ENCODE assay signal across 24 cellular contexts in the genomic region with DNA sequence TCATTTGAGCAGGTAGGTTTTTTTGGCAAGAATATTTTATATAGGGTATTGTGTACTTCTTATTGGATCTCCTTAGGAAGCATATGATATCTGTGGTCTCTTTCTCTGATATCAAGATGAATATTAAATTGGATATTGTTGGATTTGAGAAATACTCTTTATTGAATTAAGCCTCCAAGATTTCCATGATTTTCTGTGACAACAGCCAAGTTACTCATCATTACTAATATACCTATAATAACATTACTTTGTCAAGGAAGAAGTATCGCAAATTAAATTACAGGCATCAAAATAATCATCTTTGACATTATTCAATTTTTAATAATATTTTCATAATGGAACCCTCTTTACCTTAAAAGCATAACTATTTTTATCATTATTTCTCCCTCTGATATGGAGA.
DNase-seq lines count a peak whose midpoint lies in the region; ATAC-seq, FAIRE-seq and TF ChIP-seq lines count a peak whose summit lies in the region.
"Had no signal": no experiment of that assay in that cellular context is flagged by ENCODE, and none has a peak within 500 bp of the region (broad histone marks: within the 10 kb centered on the region; RNA-seq: fewer than 3 reads in every experiment).

No MANE protein-coding gene starts in this region.

- H3K79me2 ChIP-seq in SK-N-SH (ENCODE audit: insufficient read depth) (no peaks in the 10 kb centered on the region; the same call in 1 of the 2 replicates), smooth muscle cell (ENCODE audit: low read depth) (no peaks in the 10 kb centered on the region)

- H4K20me1 ChIP-seq in SK-N-SH (ENCODE audit: insufficient read depth) (no peaks in the 10 kb centered on the region), smooth muscle cell (ENCODE audit: low read depth) (no peaks in the 10 kb centered on the region)
- H4K20me1 ChIP-seq: BLaER1 had no signal

- TF ChIP-seq EP300 in SK-N-SH (IDR thresholded peaks at IDR 0.05; ENCODE audit: borderline replicate concordance in 1 of 2, low read depth in 1 of 2, low read length in 1 of 2), result peak in 1 of 2 experiments; percentile 65; a peak in 1 of 4 replicates

- no peak overlapping the region for H3K4me3 ChIP-seq in SK-N-SH (ENCODE audit: low read depth in 2 of 2, low read length in 1 of 2)
- H3K4me3 ChIP-seq in brain microvascular endothelial cell (ENCODE audit: low read depth, low read length), result no peak overlapping the region
- H3K4me3 ChIP-seq in smooth muscle cell, result no peak overlapping the region
- H3K4me3 ChIP-seq in heart right ventricle, result no peak overlapping the region
- H3K4me3 ChIP-seq: BLaER1, GM12878, HAP-1 had no signal

- H3K27ac ChIP-seq in SK-N-SH (ENCODE audit: low read depth in 2 of 2, low read length in 1 of 2) (peak overlapping the region in 1 of 2 experiments; percentile 97; a peak in 3 of 4 replicates), brain microvascular endothelial cell (peak overlapping the region; percentile 71), smooth muscle cell (ENCODE audit: low read depth) (peak overlapping the region; percentile 67), heart right ventricle (no peak overlapping the region)
- H3K27ac ChIP-seq: 22Rv1, BLaER1, C4-2B had no signal

- in situ Hi-C loops in brain microvascular endothelial cell (cut with HindIII; ENCODE audit: low pct_ligation_motif_present, low sequenced_read_pairs), result no loop called here

- peak overlapping the region; percentile 76; the same call in 1 of the 2 replicates for H3K9ac ChIP-seq in SK-N-SH
- no peak overlapping the region for H3K9ac ChIP-seq in smooth muscle cell (ENCODE audit: low read depth)
- H3K9ac ChIP-seq: BLaER1 had no signal

- H3K4me1 ChIP-seq in SK-N-SH (ENCODE audit: control insufficient read depth in 1 of 2, insufficient read depth in 2 of 2, low read depth in 1 of 2, low read length in 1 of 2) (peaks cover 0 to 21% of the 10 kb centered on the region in 2 experiments; a peak in 2 of 4 replicates), smooth muscle cell (ENCODE audit: low read depth) (no peaks in the 10 kb centered on the region), heart right ventricle (no peaks in the 10 kb centered on the region)
- H3K4me1 ChIP-seq: BLaER1, HAP-1 had no signal

- H3F3A ChIP-seq in SK-N-SH (replicated peaks; ENCODE audit: insufficient read depth) (peaks cover 50% of the 10 kb centered on the region), smooth muscle cell (ENCODE audit: low read depth) (no peaks in the 10 kb centered on the region)

- ATAC-seq in heart right ventricle, result no peak
- no peak for ATAC-seq in omental fat pad (ENCODE audit: low FRiP score)
- ATAC-seq: CD8-positive, alpha-beta T cell; GM12878 had no signal

- H3K4me2 ChIP-seq in SK-N-SH (peak overlapping the region; percentile 35; the same call in 1 of the 2 replicates), smooth muscle cell (no peak overlapping the region)
- H3K4me2 ChIP-seq: BLaER1 had no signal

- H3K27me3 ChIP-seq in SK-N-SH (ENCODE audit: insufficient read depth) (no peaks in the 10 kb centered on the region), brain microvascular endothelial cell (replicated peaks) (no peaks in the 10 kb centered on the region), smooth muscle cell (ENCODE audit: low read depth) (no peaks in the 10 kb centered on the region), heart right ventricle (peaks cover 0 to 4% (median 0%) of the 10 kb centered on the region in 7 donors)
- H3K27me3 ChIP-seq: BLaER1 had no signal

- 39% methylated on average over 1 of the region's 1 CpG for WGBS in SK-N-SH (ENCODE audit: low lambda C conversion rate)
- WGBS in smooth muscle cell (ENCODE audit: low lambda C conversion rate), result 100% methylated on average over 1 of the region's 1 CpG
- 99 to 100% methylated on average over 1 of the region's 1 CpG for WGBS in heart right ventricle, 2 donors

- FAIRE-seq in islet of Langerhans (lab: Jason Lieb, UNC), result peak; percentile 76
- FAIRE-seq: A204.1, D721Med, GM12878, GM18507, H54 had no signal

- POLR2A ChIA-PET in SK-N-SH (lab: Yijun Ruan, JAX), result no interaction called here

- no peak for TF ChIP-seq CTCF in SK-N-SH (IDR thresholded peaks at IDR 0.05)
- TF ChIP-seq CTCF in brain microvascular endothelial cell (IDR thresholded peaks at IDR 0.05; ENCODE audit: low read depth, low read length, missing control alignments), result no peak
- no peak for TF ChIP-seq CTCF in smooth muscle cell (IDR thresholded peaks at IDR 0.05; ENCODE audit: borderline replicate concordance, insufficient read depth, poor library complexity, severe bottlenecking)
- no peak for TF ChIP-seq CTCF in heart right ventricle (IDR thresholded peaks at IDR 0.05)
- no peak for TF ChIP-seq CTCF in omental fat pad (IDR thresholded peaks at IDR 0.05)

- H2AFZ ChIP-seq in SK-N-SH (ENCODE audit: low read depth) (no peak overlapping the region), smooth muscle cell (ENCODE audit: low read depth) (no peak overlapping the region)

- CTCF ChIA-PET in SK-N-SH (lab: Yijun Ruan, JAX), result no interaction called here

- TF ChIP-seq RAD21 in SK-N-SH (IDR thresholded peaks at IDR 0.05; ENCODE audit: low read length), result no peak

- intact Hi-C loops in heart right ventricle (cut with DNase I), result no loop called here

- no peaks in the 10 kb centered on the region for H3K9me3 ChIP-seq in SK-N-SH
- H3K9me3 ChIP-seq in smooth muscle cell (replicated peaks; ENCODE audit: low read depth), result no peaks in the 10 kb centered on the region
- H3K9me3 ChIP-seq in heart right ventricle, result no peaks in the 10 kb centered on the region
- H3K9me3 ChIP-seq: BLaER1, HAP-1 had no signal

- peaks cover 0 to 5% of the 10 kb centered on the region in 2 experiments for H3K36me3 ChIP-seq in SK-N-SH (replicated peaks in 1 of 2; ENCODE audit: control insufficient read depth in 1 of 2, insufficient read depth in 2 of 2, low read length in 1 of 2)
- no peaks in the 10 kb centered on the region for H3K36me3 ChIP-seq in brain microvascular endothelial cell (replicated peaks)
- no peaks in the 10 kb centered on the region for H3K36me3 ChIP-seq in smooth muscle cell (ENCODE audit: low read depth)
- H3K36me3 ChIP-seq in heart right ventricle, result no peaks in the 10 kb centered on the region
- H3K36me3 ChIP-seq: BLaER1, HAP-1 had no signal

- no peak for DNase-seq in SK-N-SH
- DNase-seq in brain microvascular endothelial cell, result no peak
- DNase-seq in smooth muscle cell (lab: John Stamatoyannopoulos, UW; ENCODE audit: unreplicated experiment), result no peak
- DNase-seq in COLO829 (ENCODE audit: low spot score), result no peak
- no peak for DNase-seq in heart right ventricle
- DNase-seq in omental fat pad (ENCODE audit: low spot score), result no peak
- DNase-seq: CD4-positive, CD25-positive, alpha-beta regulatory T cell; CD8-positive, alpha-beta T cell; DMS 273 treated with DMSO at 0.1 percent for 48 hours; DMS79; EL; GDM1; GOT3; HFFc6 had no signal

- no peaks in the 10 kb centered on the region for H3K9me2 ChIP-seq in SK-N-SH

TF ChIP-seq in SK-N-SH, 30 proteins besides CTCF, POLR2A, EP300 and RAD21 (continues in another document):
- TF ChIP-seq PBX3 (IDR thresholded peaks at IDR 0.05) (peak; percentile 69), POLR2AphosphoS5 (IDR thresholded peaks at IDR 0.05; ENCODE audit: low read depth, low read length) (no peak), MAX (IDR thresholded peaks at IDR 0.05; ENCODE audit: low read depth) (no peak), JUND (IDR thresholded peaks at IDR 0.05) (peak; percentile 36; the same call in 1 of the 2 replicates), FOSL2 (IDR thresholded peaks at IDR 0.05; ENCODE audit: borderline replicate concordance, low read depth) (no peak), MEF2A (IDR thresholded peaks at IDR 0.05; ENCODE audit: borderline replicate concordance, low read depth) (no peak), TEAD4 (IDR thresholded peaks at IDR 0.05; ENCODE audit: borderline replicate concordance, insufficient read depth) (peak; percentile 38; the same call in 1 of the 2 replicates), GABPA (IDR thresholded peaks at IDR 0.05; ENCODE audit: low read depth) (no peak), MXI1 (IDR thresholded peaks at IDR 0.05; ENCODE audit: low read depth, low read length) (no peak), USF2 (IDR thresholded peaks at IDR 0.05; ENCODE audit: borderline replicate concordance, low read depth, low read length) (no peak), RFX5 (IDR thresholded peaks at IDR 0.05; ENCODE audit: low read length) (no peak), TCF12 (IDR thresholded peaks at IDR 0.05) (peak; percentile 40; the same call in 1 of the 2 replicates)
- TF ChIP-seq, protein P1, sequence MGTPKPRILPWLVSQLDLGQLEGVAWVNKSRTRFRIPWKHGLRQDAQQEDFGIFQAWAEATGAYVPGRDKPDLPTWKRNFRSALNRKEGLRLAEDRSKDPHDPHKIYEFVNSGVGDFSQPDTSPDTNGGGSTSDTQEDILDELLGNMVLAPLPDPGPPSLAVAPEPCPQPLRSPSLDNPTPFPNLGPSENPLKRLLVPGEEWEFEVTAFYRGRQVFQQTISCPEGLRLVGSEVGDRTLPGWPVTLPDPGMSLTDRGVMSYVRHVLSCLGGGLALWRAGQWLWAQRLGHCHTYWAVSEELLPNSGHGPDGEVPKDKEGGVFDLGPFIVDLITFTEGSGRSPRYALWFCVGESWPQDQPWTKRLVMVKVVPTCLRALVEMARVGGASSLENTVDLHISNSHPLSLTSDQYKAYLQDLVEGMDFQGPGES (IDR thresholded peaks at IDR 0.05; ENCODE audit: low read depth, low read length), result no peak

Comparison
In these comparisons a context has a peak if more than half of its experiments do, and no peak if none do; other contexts are left out.
1. H3K27ac ChIP-seq: peak in brain microvascular endothelial cell (single experiment) and smooth muscle cell (single experiment); none in heart right ventricle (0 of 10).